Comparison of ENCODE assay signal across 20 cellular contexts in the genomic region with DNA sequence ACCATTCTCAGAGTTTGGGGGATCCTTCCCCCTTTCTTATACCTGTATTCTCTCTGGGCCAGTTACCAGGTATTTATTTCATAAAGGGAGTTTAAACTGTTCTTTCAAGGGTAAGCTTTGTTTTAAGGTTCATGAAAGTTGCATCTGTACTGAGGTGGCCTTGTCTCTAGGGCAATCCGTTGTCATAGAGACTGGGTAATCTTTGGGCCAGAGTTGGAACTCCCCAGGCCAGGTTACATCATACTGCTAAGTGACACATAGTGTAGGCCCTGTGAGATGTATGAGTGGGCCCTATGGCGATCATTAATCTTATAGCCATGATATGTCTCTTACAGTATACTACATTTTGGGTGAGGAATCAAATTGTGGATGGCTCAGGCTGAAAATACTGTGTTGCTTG.
"Had no signal": no experiment of that assay in that cellular context is flagged by ENCODE, and none has a peak within 500 bp of the region (broad histone marks: within the 10 kb centered on the region; RNA-seq: fewer than 3 reads in every experiment).

No MANE protein-coding gene starts in this region.

- H3K27ac ChIP-seq: spleen, VCaP had no signal

- H3K27me3 ChIP-seq: adrenal gland, spleen had no signal

- H3K36me3 ChIP-seq: adrenal gland, spleen had no signal

- ATAC-seq: activated naive CD4-positive, alpha-beta T cell treated with anti-CD3 and anti-CD28 coated beads, Interleukin-2, amount 50 U/mL, for 72 hours; activated T-cell treated with anti-CD3 and anti-CD28 coated beads, Interleukin-2, amount 50 U/mL, for 72 hours; stimulated activated naive B cell treated with anti-CD40 and anti-IgM and Interleukin-4, amounts not matched to agents 10 μg/mL and 1 μg/mL and 100 μg/mL, for 72 hours had no signal

- DNase-seq: activated CD4-positive, alpha-beta T cell treated with anti-CD3 and anti-CD28 coated beads, Interleukin-2, amount 50 U/mL, for 1 hour; activated CD4-positive, CD25-positive, alpha-beta regulatory T cell treated with anti-CD3 and anti-CD28 coated beads, Interleukin-2, amount 50 U/mL, for 72 hours; activated CD8-positive, alpha-beta memory T cell treated with anti-CD3 and anti-CD28 coated beads for 24 hours; activated CD8-positive, alpha-beta memory T cell treated with anti-CD3 and anti-CD28 coated beads, Interleukin-2, amount 50 U/mL, for 48 hours; activated gamma-delta T cell; activated T-cell treated with anti-CD3 and anti-CD28 coated beads, Interleukin-2, amount 50 U/mL, for 72 hours; cerebellar nuclear complex; cortex of kidney; effector CD4-positive, alpha-beta T cell; head of caudate nucleus; midbrain; occipital lobe; posterior cingulate gyrus; retina; spleen; stimulated activated CD4-positive, alpha-beta T cell treated with anti-CD3 and anti-CD28 coated beads, Interleukin-4, amount 100 ng/mL, for 4 hours; stimulated activated naive B cell treated with anti-CD40 and anti-IgM and Interleukin-4, amounts not matched to agents 10 μg/mL and 1 μg/mL and 100 μg/mL, for 72 hours had no signal

- H3K4me1 ChIP-seq: adrenal gland, spleen had no signal

- H3K4me3 ChIP-seq: adrenal gland, spleen had no signal
